ENCODE assay signal across 2 cellular contexts in genomic region chr5:31193591-31194457, GRCh38.
A peak's percentile ranks its signal among the peaks of the same experiment; 100 is the strongest.
TF ChIP-seq lines count a peak whose summit lies in the region.

Gene CDH6, plus strand, starts transcription at chr5:31193686. Its CDS starts 73,788 bp downstream, at chr5:31267474.

TF ChIP-seq in A549, 52 proteins besides CTCF, POLR2A, EP300 and RAD21:
- no peak for TF ChIP-seq MYC (IDR thresholded peaks at IDR 0.05; ENCODE audit: borderline replicate concordance, low read length)
- TF ChIP-seq MAFK (IDR thresholded peaks at IDR 0.05; ENCODE audit: partially characterized antibody), result no peak
- no peak for TF ChIP-seq TP53 (CRISPR knock-in tag; IDR thresholded peaks at IDR 0.05)
- no peak for TF ChIP-seq MAZ (IDR thresholded peaks at IDR 0.05; ENCODE audit: borderline replicate concordance, low read depth, low read length)
- no peak for TF ChIP-seq E2F6 (IDR thresholded peaks at IDR 0.05; ENCODE audit: borderline replicate concordance, low read depth)
- no peak for TF ChIP-seq SMC3 (IDR thresholded peaks at IDR 0.05)
- TF ChIP-seq GATA3 (IDR thresholded peaks at IDR 0.05; ENCODE audit: borderline replicate concordance), result no peak
- no peak for TF ChIP-seq FOSL2 (IDR thresholded peaks at IDR 0.05)
- no peak for TF ChIP-seq FOSL2 (CRISPR knock-in tag; IDR thresholded peaks at IDR 0.05)
TF ChIP-seq in A549: peak in this region for 0.

TF ChIP-seq in IMR-90, 13 proteins besides CTCF, POLR2A, EP300 and RAD21:
- no peak for TF ChIP-seq MAFK (IDR thresholded peaks at IDR 0.05; ENCODE audit: low read depth, low read length)
- TF ChIP-seq CHD1 (IDR thresholded peaks at IDR 0.05; ENCODE audit: low read depth, low read length), result peak; percentile 28; the same call in 1 of the 2 replicates
- 0 out of 2 replicates have a peak, but pooled peaks have one; percentile 24 for TF ChIP-seq MAZ (IDR thresholded peaks at IDR 0.05; ENCODE audit: borderline replicate concordance, low read depth, low read length)
